22 cellular contexts compared by ENCODE assay signal in the genomic region with DNA sequence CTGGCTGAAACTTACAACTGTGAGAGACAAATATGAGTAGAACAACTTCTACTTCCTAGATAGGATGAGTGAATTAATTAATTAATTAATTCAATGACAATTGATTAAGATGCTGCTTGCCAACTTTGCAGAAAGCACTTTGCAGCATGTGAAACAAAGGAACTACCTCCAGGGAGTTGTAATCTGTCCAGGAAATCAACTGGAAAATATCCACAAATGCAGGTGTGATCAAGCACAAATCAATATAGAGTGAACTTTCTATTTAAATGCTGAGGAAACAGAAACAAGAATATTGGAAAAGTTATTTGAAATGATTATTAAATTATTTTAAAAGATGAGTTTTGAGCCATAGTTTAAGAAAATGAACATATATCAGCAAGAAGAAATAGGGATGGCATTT.
"Had no signal": no experiment of that assay in that cellular context is flagged by ENCODE, and none has a peak within 500 bp of the region (broad histone marks: within the 10 kb centered on the region; RNA-seq: fewer than 3 reads in every experiment).

No MANE protein-coding gene starts in this region.

- DNase-seq: colonic mucosa; cortex of kidney; effector CD8-positive, alpha-beta T cell; effector memory CD8-positive, alpha-beta T cell; endodermal cell; erythroblast; esophagus squamous epithelium; foreskin fibroblast; foreskin melanocyte; gastrocnemius medialis; glutamatergic neuron; head of caudate nucleus; heart right ventricle; hippocampal formation; left cardiac atrium; left lung; left ventricle myocardium superior; lower lobe of right lung; mesenchymal stem cell; mucosa of descending colon; naive B cell had no signal

- H3K4me3 ChIP-seq: colonic mucosa, esophagus squamous epithelium, gastrocnemius medialis, heart right ventricle, left lung, lower lobe of right lung, mucosa of descending colon had no signal

- ATAC-seq: effector memory CD8-positive, alpha-beta T cell; gastrocnemius medialis; heart right ventricle; left cardiac atrium; left lung; left ventricle myocardium superior; lower lobe of right lung; mucosa of descending colon had no signal

- H3K9me3 ChIP-seq: colonic mucosa, esophagus squamous epithelium, gastrocnemius medialis, left lung, lower lobe of right lung, mucosa of descending colon had no signal

- H3K36me3 ChIP-seq: colonic mucosa, esophagus squamous epithelium, gastrocnemius medialis, heart right ventricle, left lung, lower lobe of right lung had no signal

- H3K27ac ChIP-seq: colonic mucosa, epithelial cell of prostate, esophagus squamous epithelium, gastrocnemius medialis, heart right ventricle, left lung, lower lobe of right lung had no signal
